Comparison of ENCODE assay signal across 32 cellular contexts in the genomic region with DNA sequence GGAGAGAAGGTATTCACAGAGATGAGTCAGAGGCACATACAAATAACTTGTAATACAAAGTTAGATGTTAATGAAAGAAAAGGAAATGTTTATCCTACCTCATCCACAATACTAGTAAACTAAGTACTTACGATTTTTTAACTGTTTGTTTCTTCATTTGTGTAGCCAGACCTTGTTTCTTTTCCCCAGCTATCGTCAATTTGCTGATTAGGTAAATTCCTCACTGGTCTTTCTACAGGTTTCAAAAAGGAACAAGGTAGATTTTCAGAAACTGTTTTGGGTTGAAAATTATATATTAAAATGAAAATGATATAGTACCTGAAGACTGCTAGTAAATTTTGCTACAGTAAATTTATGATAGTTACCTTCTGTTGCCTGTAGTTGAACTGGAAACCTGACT. TPM values are rescaled to one million over a fixed set of nuclear protein-coding genes. Genes with fewer than 3 reads are reported as not detected.
"Had no signal": no experiment of that assay in that cellular context is flagged by ENCODE, and none has a peak within 500 bp of the region (broad histone marks: within the 10 kb centered on the region; RNA-seq: fewer than 3 reads in every experiment).

No MANE protein-coding gene starts in this region.

- H3K4me1 ChIP-seq: gastrocnemius medialis, heart left ventricle, lower lobe of right lung, pancreas, thyroid gland, vagina had no signal

- H3K4me3 ChIP-seq: gastrocnemius medialis, heart left ventricle, hepatocyte, lower lobe of right lung, pancreas, smooth muscle cell, thyroid gland, vagina had no signal

- H3K27me3 ChIP-seq: gastrocnemius medialis, heart left ventricle, hepatocyte, pancreas, thyroid gland, vagina had no signal

- H3K36me3 Mint-ChIP-seq: natural killer cell had no signal

- H3K4me1 Mint-ChIP-seq: natural killer cell; stimulated activated naive CD8-positive, alpha-beta T cell treated with anti-CD3 and anti-CD28 coated beads, Interleukin-15, amount 100 ng/mL, for 72 hours had no signal

- H2AFZ ChIP-seq: hepatocyte had no signal

- H3K4me2 ChIP-seq: hepatocyte, smooth muscle cell had no signal

- H3K4me3 Mint-ChIP-seq: effector memory CD8-positive, alpha-beta T cell; natural killer cell; stimulated activated naive CD8-positive, alpha-beta T cell treated with anti-CD3 and anti-CD28 coated beads, Interleukin-15, amount 100 ng/mL, for 72 hours had no signal

- H3K9me3 ChIP-seq: gastrocnemius medialis, heart left ventricle, lower lobe of right lung, pancreas, thyroid gland, vagina had no signal

- H3K27ac ChIP-seq: gastrocnemius medialis, heart left ventricle, hepatocyte, lower lobe of right lung, pancreas, thyroid gland, vagina had no signal

- DNase-seq: cortex of kidney; effector memory CD8-positive, alpha-beta T cell; foreskin fibroblast; gastrocnemius medialis; heart left ventricle; islet precursor cell; kidney glomerular epithelial cell; left ventricle myocardium superior; lower lobe of right lung; natural killer cell; occipital lobe; pancreas; stimulated activated CD4-positive, alpha-beta T cell treated with anti-CD3 and anti-CD28 coated beads, Interleukin-12 subunit alpha, Interleukin-12 subunit beta, amount 100 ng/mL, for 4 hours; stimulated activated CD4-positive, alpha-beta T cell treated with anti-CD3 and anti-CD28 coated beads, Interleukin-1b, Interleukin-23, amount 100 ng/mL, for 48 hours; stimulated activated CD4-positive, alpha-beta T cell treated with anti-CD3 and anti-CD28 coated beads, Interleukin-4, amount 100 ng/mL, for 1 hour; stimulated activated CD8-positive, alpha-beta memory T cell treated with anti-CD3 and anti-CD28 coated beads, Interleukin-4, amount 100 ng/mL, for 48 hours; stimulated activated naive CD4-positive, alpha-beta T cell; stimulated activated naive CD8-positive, alpha-beta T cell treated with anti-CD3 and anti-CD28 coated beads, Interleukin-15, amount 100 ng/mL, for 72 hours; thyroid gland; trophoblast cell had no signal

- FAIRE-seq: pancreas had no signal

- ATAC-seq: effector memory CD8-positive, alpha-beta T cell; gastrocnemius medialis; heart left ventricle; left ventricle myocardium superior; lower lobe of right lung; natural killer cell; pancreas; sciatic nerve; stimulated activated naive CD8-positive, alpha-beta T cell treated with anti-CD3 and anti-CD28 coated beads, Interleukin-15, amount 100 ng/mL, for 72 hours had no signal

- H3K79me2 ChIP-seq: hepatocyte had no signal

- H3K27ac Mint-ChIP-seq: effector memory CD8-positive, alpha-beta T cell; natural killer cell; stimulated activated naive CD8-positive, alpha-beta T cell treated with anti-CD3 and anti-CD28 coated beads, Interleukin-15, amount 100 ng/mL, for 72 hours had no signal

- H3K36me3 ChIP-seq: gastrocnemius medialis, thyroid gland, vagina had no signal

- H3K27me3 Mint-ChIP-seq: stimulated activated naive CD8-positive, alpha-beta T cell treated with anti-CD3 and anti-CD28 coated beads, Interleukin-15, amount 100 ng/mL, for 72 hours had no signal

- H3K9me3 Mint-ChIP-seq: effector memory CD8-positive, alpha-beta T cell; natural killer cell; stimulated activated naive CD8-positive, alpha-beta T cell treated with anti-CD3 and anti-CD28 coated beads, Interleukin-15, amount 100 ng/mL, for 72 hours had no signal

RNA-seq across cellular contexts. Expression of a gene that starts 56.6 kb away (rescaled TPM):
- total RNA-seq: dermis microvascular lymphatic vessel endothelial cell, glomerular endothelial cell, left ventricle myocardium superior, myocyte, natural killer cell, occipital lobe, posterior vena cava, pulmonary artery endothelial cell, sciatic nerve, smooth muscle cell, temporal lobe, thyroid gland, ureter, vagina had no signal
- polyA plus RNA-seq: esophagus, smooth muscle cell had no signal
